Comparison of ENCODE assay signal across 8 cellular contexts in genomic region chr3:112086018-112086854, GRCh38. TPM values are rescaled to one million over a fixed set of nuclear protein-coding genes. Genes with fewer than 3 reads are reported as not detected.
DNase-seq lines count a peak whose midpoint lies in the region; ATAC-seq and TF ChIP-seq lines count a peak whose summit lies in the region.

Gene C3orf52 (plus strand): TSS chr3:112086389. CDS start chr3:112086408, 19 bp downstream.

- TF ChIP-seq POLR2A in esophagus muscularis mucosa (IDR thresholded peaks at IDR 0.05; ENCODE audit: low read depth): no peak

- H3K36me3 ChIP-seq in BJ (ENCODE audit: control insufficient read depth, insufficient read depth, low read length) (no peaks in the 10 kb centered on the region), OCI-LY3 (replicated peaks; ENCODE audit: low read depth, low read length) (no peaks in the 10 kb centered on the region), esophagus muscularis mucosa (no peaks in the 10 kb centered on the region), muscle layer of duodenum (ENCODE audit: control insufficient read depth in 1 of 2, insufficient read depth in 2 of 2, low read length in 2 of 2) (no peaks in the 10 kb centered on the region)

- no peaks in the 10 kb centered on the region for H3K9me3 Mint-ChIP-seq in activated T-cell treated with anti-CD3 and anti-CD28 coated beads, Interleukin-2, amount 50 U/mL, for 72 hours
- no peaks in the 10 kb centered on the region for H3K9me3 Mint-ChIP-seq in stimulated activated effector memory CD8-positive, alpha-beta T cell treated with anti-CD3 and anti-CD28 coated beads, Interleukin-12 subunit alpha, Interleukin-12 subunit beta, amount 100 ng/mL, for 72 hours

- H3K27me3 ChIP-seq in BJ (ENCODE audit: control insufficient read depth, insufficient read depth, low read length) (no peaks in the 10 kb centered on the region), OCI-LY3 (ENCODE audit: low read depth, low read length) (0 out of 2 replicates have a peak, but pooled peaks cover 3% of the 10 kb centered on the region), esophagus muscularis mucosa (no peaks in the 10 kb centered on the region), muscle layer of duodenum (ENCODE audit: low read depth, low read length) (no peaks in the 10 kb centered on the region)

- H3K9me3 ChIP-seq in OCI-LY3 (ENCODE audit: insufficient read depth, low read length) (no peaks in the 10 kb centered on the region), esophagus muscularis mucosa (no peaks in the 10 kb centered on the region), muscle layer of duodenum (ENCODE audit: control insufficient read depth in 1 of 2, low read length in 2 of 2) (no peaks in the 10 kb centered on the region)

- peak within 1 kb of the TSS; percentile 77 for H3K9ac ChIP-seq in OCI-LY3 (ENCODE audit: low read length)

- H3K27me3 Mint-ChIP-seq in activated T-cell treated with anti-CD3 and anti-CD28 coated beads, Interleukin-2, amount 50 U/mL, for 72 hours (ENCODE audit: low read depth): peaks cover 20% of the 10 kb centered on the region

- CTCF ChIA-PET in BJ (lab: Yijun Ruan, JAX): interaction anchor here (0.6 to 0.9 kb wide), 2 partner anchors 12 to 73 kb away, joined by 3 to 4 read pairs; no protein-coding TSS in a partner anchor

- H3K27ac Mint-ChIP-seq in activated T-cell treated with anti-CD3 and anti-CD28 coated beads, Interleukin-2, amount 50 U/mL, for 72 hours: peak within 1 kb of the TSS; percentile 36
- peak within 1 kb of the TSS; percentile 50 for H3K27ac Mint-ChIP-seq in stimulated activated effector memory CD8-positive, alpha-beta T cell treated with anti-CD3 and anti-CD28 coated beads, Interleukin-12 subunit alpha, Interleukin-12 subunit beta, amount 100 ng/mL, for 72 hours

- intact Hi-C loops in esophagus muscularis mucosa (cut with DNase I): no loop called here

- POLR2A ChIA-PET in BJ (lab: Charles Lee): interaction anchor here (0.6 kb wide), 1 partner anchor 56 kb away, joined by 3 read pairs; no protein-coding TSS in a partner anchor

- peak within 1 kb of the TSS; percentile 96 for H3K4me2 ChIP-seq in OCI-LY3 (ENCODE audit: low read length)

- H2AFZ ChIP-seq in OCI-LY3 (ENCODE audit: low read depth, low read length): peak within 1 kb of the TSS; percentile 92

- H3K36me3 Mint-ChIP-seq in activated T-cell treated with anti-CD3 and anti-CD28 coated beads, Interleukin-2, amount 50 U/mL, for 72 hours (ENCODE audit: insufficient read depth in 2 of 2): no peaks in the 10 kb centered on the region
- H3K36me3 Mint-ChIP-seq in stimulated activated effector memory CD8-positive, alpha-beta T cell treated with anti-CD3 and anti-CD28 coated beads, Interleukin-12 subunit alpha, Interleukin-12 subunit beta, amount 100 ng/mL, for 72 hours: no peaks in the 10 kb centered on the region

- H4K20me1 ChIP-seq in OCI-LY3 (ENCODE audit: insufficient read depth, low read length): no peaks in the 10 kb centered on the region

- H3K4me1 Mint-ChIP-seq in activated T-cell treated with anti-CD3 and anti-CD28 coated beads, Interleukin-2, amount 50 U/mL, for 72 hours (ENCODE audit: low read depth): peaks cover 29% of the 10 kb centered on the region
- peaks cover 15% of the 10 kb centered on the region for H3K4me1 Mint-ChIP-seq in stimulated activated effector memory CD8-positive, alpha-beta T cell treated with anti-CD3 and anti-CD28 coated beads, Interleukin-12 subunit alpha, Interleukin-12 subunit beta, amount 100 ng/mL, for 72 hours

- TF ChIP-seq CTCF in BJ (IDR thresholded peaks at IDR 0.05; ENCODE audit: insufficient read depth, low read depth, low read length) (peak; percentile 32; the same call in 1 of the 2 replicates), OCI-LY3 (IDR thresholded peaks at IDR 0.05; ENCODE audit: low read depth, low read length) (peak; percentile 11; the same call in 1 of the 2 replicates), esophagus muscularis mucosa (IDR thresholded peaks at IDR 0.05) (peak in 1 of 3 experiments; percentile 11)

- H3K4me3 ChIP-seq in BJ (ENCODE audit: low read depth, low read length): peak within 1 kb of the TSS; percentile 56
- peak within 1 kb of the TSS; percentile 95 for H3K4me3 ChIP-seq in OCI-LY3 (ENCODE audit: low read length)
- peak within 1 kb of the TSS; percentile 54 to 66 (median 61) for H3K4me3 ChIP-seq in esophagus muscularis mucosa
- peak within 1 kb of the TSS; percentile 44 to 74 for H3K4me3 ChIP-seq in muscle layer of duodenum (ENCODE audit: low read depth in 1 of 2, low read length in 2 of 2)

- peak; percentile 87 for ATAC-seq in GM19328 (IDR thresholded peaks at IDR 0.05; ENCODE audit: unreplicated experiment)
- peak; percentile 86 for ATAC-seq in HG03442 (IDR thresholded peaks at IDR 0.05; ENCODE audit: unreplicated experiment)
- peak; percentile 94 to 95 for ATAC-seq in activated T-cell treated with anti-CD3 and anti-CD28 coated beads, Interleukin-2, amount 50 U/mL, for 72 hours (replicated peaks in 1 of 2)
- peak; percentile 95 for ATAC-seq in stimulated activated effector memory CD8-positive, alpha-beta T cell treated with anti-CD3 and anti-CD28 coated beads, Interleukin-12 subunit alpha, Interleukin-12 subunit beta, amount 100 ng/mL, for 72 hours

- H3K4me1 ChIP-seq in OCI-LY3 (ENCODE audit: low read length) (peaks cover 10% of the 10 kb centered on the region; the same call in 1 of the 2 replicates), esophagus muscularis mucosa (peaks cover 16 to 23% (median 19%) of the 10 kb centered on the region in 4 donors), muscle layer of duodenum (ENCODE audit: control insufficient read depth in 1 of 2, insufficient read depth in 2 of 2, low read length in 2 of 2) (peaks cover 0 to 4% of the 10 kb centered on the region in 2 donors)

- peak within 1 kb of the TSS; percentile 87 to 91 for H3K4me3 Mint-ChIP-seq in activated T-cell treated with anti-CD3 and anti-CD28 coated beads, Interleukin-2, amount 50 U/mL, for 72 hours
- H3K4me3 Mint-ChIP-seq in stimulated activated effector memory CD8-positive, alpha-beta T cell treated with anti-CD3 and anti-CD28 coated beads, Interleukin-12 subunit alpha, Interleukin-12 subunit beta, amount 100 ng/mL, for 72 hours: peak within 1 kb of the TSS; percentile 76

- TF ChIP-seq EP300 in esophagus muscularis mucosa (IDR thresholded peaks at IDR 0.05): no peak

- H3K79me2 ChIP-seq in OCI-LY3 (ENCODE audit: low read length): no peaks in the 10 kb centered on the region

- no peak for DNase-seq in BJ (ENCODE audit: low read depth)
- peak; percentile 79 to 80 for DNase-seq in activated T-cell treated with anti-CD3 and anti-CD28 coated beads, Interleukin-2, amount 50 U/mL, for 72 hours
- peak; percentile 93 for DNase-seq in esophagus muscularis mucosa (ENCODE audit: extremely low spot score)
- DNase-seq in stimulated activated effector memory CD8-positive, alpha-beta T cell treated with anti-CD3 and anti-CD28 coated beads, Interleukin-12 subunit alpha, Interleukin-12 subunit beta, amount 100 ng/mL, for 72 hours (ENCODE audit: low spot score in 2 of 2): peak; percentile 48 to 84

- WGBS in esophagus muscularis mucosa: 0% methylated on average over 24 of the region's 72 CpGs

- no peak within 1 kb of the TSS for H3K27ac ChIP-seq in OCI-LY3 (ENCODE audit: low read length)
- H3K27ac ChIP-seq in esophagus muscularis mucosa (replicated peaks in 1 of 4): peak within 1 kb of the TSS; percentile 40 to 57 (median 44)
- no peak within 1 kb of the TSS for H3K27ac ChIP-seq in muscle layer of duodenum (ENCODE audit: low read length)

RNA-seq across cellular contexts. Expression of gene C3orf52, which starts in this region (rescaled TPM):
- polyA plus RNA-seq in BJ (2011; rRNA removed): 4.5 and 5.6 TPM in 2 replicates
- 6.2 and 6.5 TPM in 2 replicates for polyA minus RNA-seq in BJ (2011; rRNA and poly(A)+ RNA removed)
- total RNA-seq in activated T-cell treated with anti-CD3 and anti-CD28 coated beads, Interleukin-2, amount 50 U/mL, for 72 hours: 1 to 10 TPM; 3.2 to 4.1 TPM
- 1 to 10 TPM; 1.7 to 3.3 (median 2.6) TPM for total RNA-seq in esophagus muscularis mucosa

Comparison
In these comparisons a context has a peak if more than half of its experiments do, and no peak if none do; other contexts are left out.
1. H3K27ac ChIP-seq: peak in esophagus muscularis mucosa (4 of 4); none in OCI-LY3 (single experiment) and muscle layer of duodenum (single experiment).
2. Peak in every context shown above with its lines, with median percentiles within 50 percentile points of each other: H3K4me3 ChIP-seq and ATAC-seq.